ENCODE assay signal across 8 cellular contexts in the genomic region with DNA sequence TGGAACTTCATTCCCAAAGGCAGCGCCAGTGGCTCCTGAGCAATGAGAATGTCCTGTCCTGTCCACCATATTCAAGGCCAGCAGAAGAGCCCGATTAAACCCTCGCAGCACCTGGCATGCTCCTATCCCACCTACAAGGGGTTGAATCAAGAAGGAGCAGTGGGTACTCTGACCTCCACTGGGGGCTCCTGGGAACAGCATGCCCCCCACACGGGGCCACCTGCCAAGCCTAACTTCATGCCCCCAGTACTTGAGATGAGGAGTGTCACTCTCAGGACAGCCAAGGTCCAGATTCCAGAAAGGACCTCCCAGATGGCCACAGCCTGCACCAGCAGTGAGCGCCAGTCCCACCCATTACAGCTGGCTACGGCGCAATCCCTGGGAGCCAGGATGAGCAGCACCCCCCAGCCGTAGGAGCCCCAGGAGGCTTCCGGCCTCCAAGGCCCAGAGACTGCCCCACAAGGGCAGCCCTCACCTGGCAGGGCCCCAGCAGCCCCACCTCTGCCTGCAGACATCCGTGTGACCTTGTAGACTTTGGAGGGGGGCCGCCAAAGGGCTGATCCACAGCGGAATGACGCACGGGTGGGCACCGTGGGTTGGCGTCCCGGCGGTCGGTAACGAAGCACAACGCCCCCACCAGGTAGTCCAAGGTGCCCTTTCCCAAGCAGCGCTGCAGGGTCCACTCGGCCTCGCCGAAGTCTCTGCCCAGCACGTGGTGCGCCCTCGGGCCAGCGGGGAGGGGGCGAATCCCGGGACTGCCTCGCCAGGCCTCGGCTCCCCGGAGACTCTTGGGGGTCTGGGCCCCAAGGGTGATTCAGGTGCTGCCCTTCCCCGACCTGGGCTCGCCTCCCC. TPM values are rescaled to one million over a fixed set of nuclear protein-coding genes. Genes with fewer than 3 reads are reported as not detected.
DNase-seq lines count a peak whose midpoint lies in the region; ATAC-seq and TF ChIP-seq lines count a peak whose summit lies in the region.

No MANE protein-coding gene starts in this region.

- TF ChIP-seq CTCF in GM06990 (IDR thresholded peaks at IDR 0.05; ENCODE audit: insufficient read depth, low read length, poor library complexity, severe bottlenecking), result no peak
- TF ChIP-seq CTCF in esophagus squamous epithelium (IDR thresholded peaks at IDR 0.05), result no peak
- TF ChIP-seq CTCF in prostate gland (IDR thresholded peaks at IDR 0.05), result no peak

- TF ChIP-seq POLR2A in Raji (IDR thresholded peaks at IDR 0.05; ENCODE audit: insufficient read depth, low read depth, low read length), result 0 out of 2 replicates have a peak, but pooled peaks have one; percentile 26
- TF ChIP-seq POLR2A in esophagus squamous epithelium (IDR thresholded peaks at IDR 0.05), result no peak
- TF ChIP-seq POLR2A in prostate gland (IDR thresholded peaks at IDR 0.05), result no peak

- 84 to 100% methylated on average over 2 to 11 of the region's 36 CpGs for WGBS in esophagus squamous epithelium, 2 donors
- WGBS in prostate gland, result 86% methylated on average over 29 of the region's 36 CpGs

- H3K4me3 ChIP-seq in GM06990 (replicated peaks; ENCODE audit: low read depth, low read length) (peak overlapping the region; percentile 90), esophagus squamous epithelium (peak overlapping the region; percentile 45 to 80 (median 63)), prostate gland (peak overlapping the region; percentile 38 to 60)

- H3K27me3 ChIP-seq in GM06990 (replicated peaks; ENCODE audit: control insufficient read depth, insufficient read depth, low read length), result no peaks in the 10 kb centered on the region
- no peaks in the 10 kb centered on the region for H3K27me3 ChIP-seq in esophagus squamous epithelium
- H3K27me3 ChIP-seq in prostate gland (replicated peaks; ENCODE audit: insufficient read depth), result no peaks in the 10 kb centered on the region

- intact Hi-C loops in esophagus squamous epithelium (cut with DNase I) (no loop called here), prostate gland (cut with DNase I) (no loop called here)

- H3K27ac ChIP-seq in esophagus squamous epithelium (peak overlapping the region; percentile 94 to 97 (median 96)), prostate gland (peak overlapping the region; percentile 94 to 96)

- H3K36me3 ChIP-seq in GM06990 (ENCODE audit: control insufficient read depth, insufficient read depth, low read length), result peaks cover 17% of the 10 kb centered on the region
- H3K36me3 ChIP-seq in esophagus squamous epithelium, result peaks cover 14 to 50% (median 16%) of the 10 kb centered on the region in 3 donors
- H3K36me3 ChIP-seq in prostate gland, result peaks cover 6 to 8% of the 10 kb centered on the region in 2 donors

- ATAC-seq in GM19455 (IDR thresholded peaks at IDR 0.05; ENCODE audit: unreplicated experiment) (no peak), GM19351 (IDR thresholded peaks at IDR 0.05; ENCODE audit: unreplicated experiment) (no peak)

- DNase-seq in GM06990 (ENCODE audit: extremely low read depth, insufficient read length) (no peak), esophagus squamous epithelium (lab: John Stamatoyannopoulos, UW) (no peak), prostate gland (ENCODE audit: low spot score) (no peak), NOMO-1 treated with dmso at 0.1 percent for 144 hours (lab: John Stamatoyannopoulos, UW; ENCODE audit: unreplicated experiment) (no peak), AG08395 (ENCODE audit: low spot score) (no peak)

- H3K4me1 ChIP-seq in esophagus squamous epithelium (peaks cover 59 to 95% (median 76%) of the 10 kb centered on the region in 3 donors), prostate gland (replicated peaks) (peaks cover 14% of the 10 kb centered on the region)

- no peaks in the 10 kb centered on the region for H3K9me3 ChIP-seq in esophagus squamous epithelium
- H3K9me3 ChIP-seq in prostate gland, result no peaks in the 10 kb centered on the region

RNA-seq across cellular contexts. Expression of a gene that starts 1.0 kb away (rescaled TPM):
- total RNA-seq in esophagus squamous epithelium (100 to 1,000 TPM in 2 of 4 donors, 10 to 100 TPM in 2; 69.3 to 123 (median 100) TPM), prostate gland (100 to 1,000 TPM; 101 to 239 TPM)

RNA-seq across cellular contexts. Expression of a gene that starts 3.2 kb away (rescaled TPM):
- total RNA-seq in esophagus squamous epithelium, result 10 to 100 TPM; 32.1 to 52.9 (median 45.2) TPM
- total RNA-seq in prostate gland, result 10 to 100 TPM; 12.3 to 17.3 TPM

RNA-seq across cellular contexts. Expression of a gene that starts 7.3 kb away (rescaled TPM):
- total RNA-seq in esophagus squamous epithelium (100 to 1,000 TPM in 2 of 4 donors, 10 to 100 TPM in 2; 89.1 to 127 (median 103) TPM), prostate gland (10 to 100 TPM in 1 of 2 donors, 1 to 10 TPM in 1; 6.3 to 15.0 TPM)

RNA-seq across cellular contexts. Expression of a gene that starts 20.9 kb away (rescaled TPM):
- 10 to 100 TPM; 32.1 to 65.4 (median 48.3) TPM for total RNA-seq in esophagus squamous epithelium
- 10 to 100 TPM; 39.6 to 65.7 TPM for total RNA-seq in prostate gland

RNA-seq across cellular contexts. Expression of a gene that starts 24.1 kb away (rescaled TPM):
- total RNA-seq in esophagus squamous epithelium (10 to 100 TPM in 2 of 4 donors, 1 to 10 TPM in 2; 3.8 to 21.7 (median 10.9) TPM), prostate gland (10 to 100 TPM; 20.4 to 21.1 TPM)

Comparison
In these comparisons a context has a peak if more than half of its experiments do, and no peak if none do; other contexts are left out.
1. RNA of a gene that starts 7.3 kb away (total RNA-seq): 89.1 to 127 TPM in esophagus squamous epithelium; 6.3 to 15.0 TPM in prostate gland; every median in the first group is over 4 times any median in the second.
2. Peak in every context shown above with its lines, with median percentiles within 50 percentile points of each other: H3K4me3 ChIP-seq.